In the genomic region with DNA sequence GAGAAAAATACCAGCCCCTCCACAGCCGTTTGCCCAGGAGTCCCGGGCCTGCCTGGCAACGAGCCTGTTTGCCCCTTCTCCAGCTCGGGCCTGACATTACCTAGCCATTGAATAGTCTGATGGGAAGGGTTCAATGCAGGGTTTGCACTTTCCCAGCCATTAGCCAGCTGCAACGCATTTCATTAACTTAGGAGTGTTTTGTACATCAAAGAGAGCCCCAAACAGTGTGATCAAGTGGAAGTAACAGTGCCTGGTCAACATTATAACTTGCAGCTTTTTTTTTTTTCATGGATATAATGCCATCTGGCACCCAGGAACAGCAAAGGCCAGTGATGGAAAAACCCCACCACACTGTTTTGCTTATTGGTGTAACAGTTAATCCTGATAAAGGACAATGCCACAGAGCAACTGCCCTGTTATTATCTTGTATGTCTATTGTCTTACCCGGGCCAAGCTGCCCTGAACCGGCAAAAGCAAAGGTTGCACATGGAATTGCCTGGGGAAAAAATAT, we compare ENCODE assay signal across 10 cellular contexts. TPM values are rescaled to one million over a fixed set of nuclear protein-coding genes. Genes with fewer than 3 reads are reported as not detected.
DNase-seq lines count a peak whose midpoint lies in the region; ATAC-seq lines count a peak whose summit lies in the region.
"Had no signal": no experiment of that assay in that cellular context is flagged by ENCODE, and none has a peak within 500 bp of the region (broad histone marks: within the 10 kb centered on the region; RNA-seq: fewer than 3 reads in every experiment).

No MANE protein-coding gene starts in this region.

- peaks cover 3% of the 10 kb centered on the region for H3K36me3 Mint-ChIP-seq in T-helper 17 cell (ENCODE audit: low read depth)
- H3K36me3 Mint-ChIP-seq in naive thymus-derived CD4-positive, alpha-beta T cell: peaks cover 0 to 12% (median 0%) of the 10 kb centered on the region in 5 donors

- no peaks in the 10 kb centered on the region for H3K27me3 Mint-ChIP-seq in T-helper 17 cell
- no peaks in the 10 kb centered on the region for H3K27me3 Mint-ChIP-seq in naive thymus-derived CD4-positive, alpha-beta T cell

- H3K9me3 Mint-ChIP-seq in naive thymus-derived CD4-positive, alpha-beta T cell: peaks cover 0 to 5% (median 0%) of the 10 kb centered on the region in 11 donors

- H3K27ac ChIP-seq in naive thymus-derived CD4-positive, alpha-beta T cell (ENCODE audit: low read depth, low read length): peak overlapping the region; percentile 51

- no peak overlapping the region for H3K4me3 Mint-ChIP-seq in T-helper 17 cell
- H3K4me3 Mint-ChIP-seq in naive thymus-derived CD4-positive, alpha-beta T cell: peak overlapping the region in 9 of 10 donors; percentile 41 to 91 (median 71)

- ATAC-seq in T-helper 17 cell: no peak
- no peak for ATAC-seq in naive thymus-derived CD4-positive, alpha-beta T cell
- ATAC-seq in GM18519 (IDR thresholded peaks at IDR 0.05; ENCODE audit: low FRiP score, unreplicated experiment): no peak
- no peak for ATAC-seq in HG02588 (IDR thresholded peaks at IDR 0.05; ENCODE audit: unreplicated experiment)
- no peak for ATAC-seq in HG03520 (IDR thresholded peaks at IDR 0.05; ENCODE audit: unreplicated experiment)
- no peak for ATAC-seq in HG02884 (IDR thresholded peaks at IDR 0.05; ENCODE audit: unreplicated experiment)
- ATAC-seq: PC-3 had no signal

- H3K4me1 ChIP-seq in naive thymus-derived CD4-positive, alpha-beta T cell (ENCODE audit: control insufficient read depth in 2 of 2, insufficient read depth in 2 of 2, low read length in 2 of 2): peaks cover 10 to 69% of the 10 kb centered on the region in 2 donors

- no peaks in the 10 kb centered on the region for H3K36me3 ChIP-seq in naive thymus-derived CD4-positive, alpha-beta T cell (ENCODE audit: control insufficient read depth in 2 of 3, insufficient read depth in 3 of 3, low read length in 3 of 3)

- DNase-seq in DMS153 treated with DMSO at 0.1 percent for 48 hours (lab: John Stamatoyannopoulos, UW; ENCODE audit: unreplicated experiment) (peak; percentile 67), NCI-H128 (lab: John Stamatoyannopoulos, UW; ENCODE audit: unreplicated experiment) (peak; percentile 84), T-helper 17 cell (no peak)
- no peak for DNase-seq in naive thymus-derived CD4-positive, alpha-beta T cell
- DNase-seq: PC-3 had no signal

- POLR2A ChIA-PET in naive thymus-derived CD4-positive, alpha-beta T cell (lab: Charles Lee): interaction anchor here (0.6 to 4.7 kb wide), 12 partner anchors 7 to 157 kb away, joined by 3 to 40 read pairs (median 7); no protein-coding TSS in a partner anchor

- CTCF ChIA-PET in naive thymus-derived CD4-positive, alpha-beta T cell (lab: Charles Lee): interaction anchor here (1.6 kb wide), 1 partner anchor 34 kb away, joined by 6 read pairs; no protein-coding TSS in a partner anchor

- peaks cover 39% of the 10 kb centered on the region for H3K4me1 Mint-ChIP-seq in T-helper 17 cell
- H3K4me1 Mint-ChIP-seq in naive thymus-derived CD4-positive, alpha-beta T cell: peaks cover 52 to 88% (median 75%) of the 10 kb centered on the region in 7 donors

- H3K4me3 ChIP-seq in naive thymus-derived CD4-positive, alpha-beta T cell (ENCODE audit: low read length): no peak overlapping the region
- H3K4me3 ChIP-seq: skin epidermis had no signal

- intact Hi-C loops in naive thymus-derived CD4-positive, alpha-beta T cell (cut with micrococcal nuclease): loop anchor here in 1 of 2 donors (1.0 to 5.0 kb wide), 4 partner anchors 9 to 77 kb away; no protein-coding TSS in a partner anchor

- H3K27ac Mint-ChIP-seq in T-helper 17 cell: peak overlapping the region; percentile 87
- H3K27ac Mint-ChIP-seq in naive thymus-derived CD4-positive, alpha-beta T cell: peak overlapping the region in 8 of 9 donors; percentile 78 to 92 (median 85)

- H3K27me3 ChIP-seq in naive thymus-derived CD4-positive, alpha-beta T cell (ENCODE audit: control insufficient read depth in 2 of 2, insufficient read depth in 2 of 2, low read length in 2 of 2): no peaks in the 10 kb centered on the region

- H3K9me3 ChIP-seq in T-helper 17 cell (ENCODE audit: control insufficient read depth, low read length, poor library complexity, severe bottlenecking): no peaks in the 10 kb centered on the region
- no peaks in the 10 kb centered on the region for H3K9me3 ChIP-seq in naive thymus-derived CD4-positive, alpha-beta T cell (ENCODE audit: control insufficient read depth in 2 of 3, low read length in 3 of 3)

RNA-seq across cellular contexts. Expression of a gene that starts 38.0 kb away (rescaled TPM):
- 1,000 to 10,000 TPM; 1,109 to 1,137 TPM for total RNA-seq in T-helper 17 cell
- 1,000 to 10,000 TPM in 2 of 5 experiments, 100 to 1,000 TPM in 3; 188 to 1,246 (median 571) TPM for total RNA-seq in naive thymus-derived CD4-positive, alpha-beta T cell
- polyA plus RNA-seq in naive thymus-derived CD4-positive, alpha-beta T cell: 100 to 1,000 TPM; 479 to 649 TPM

Comparison
In these comparisons a context has a peak if more than half of its experiments do, and no peak if none do; other contexts are left out.
1. DNase-seq: peak in DMS153 treated with DMSO at 0.1 percent for 48 hours (single experiment) and NCI-H128 (single experiment); none in T-helper 17 cell (0 of 3) and naive thymus-derived CD4-positive, alpha-beta T cell (0 of 9).